1 cellular context compared by ENCODE assay signal in genomic region chr14:52949711-52950409, GRCh38.
A peak's percentile ranks its signal among the peaks of the same experiment; 100 is the strongest.
TF ChIP-seq lines count a peak whose summit lies in the region.

No MANE protein-coding gene starts in this region.

TF ChIP-seq in HepG2, 621 proteins besides CTCF, POLR2A, EP300 and RAD21 (continued from another document):
- TF ChIP-seq USF2 (IDR thresholded peaks at IDR 0.05; ENCODE audit: low read depth, low read length) (no peak), USF2 (CRISPR knock-in tag; IDR thresholded peaks at IDR 0.05; ENCODE audit: borderline replicate concordance) (no peak), SALL2 (CRISPR knock-in tag; IDR thresholded peaks at IDR 0.05) (no peak), MYC (CRISPR knock-in tag; IDR thresholded peaks at IDR 0.05; ENCODE audit: borderline replicate concordance) (no peak), ZNF567 (CRISPR knock-in tag; IDR thresholded peaks at IDR 0.05; ENCODE audit: borderline replicate concordance) (0 out of 2 replicates have a peak, but pooled peaks have one; percentile 44), ZNF484 (CRISPR knock-in tag; IDR thresholded peaks at IDR 0.05; ENCODE audit: borderline replicate concordance, low read depth) (no peak), MXD1 (CRISPR knock-in tag; IDR thresholded peaks at IDR 0.05) (no peak), ZNF30 (CRISPR knock-in tag; IDR thresholded peaks at IDR 0.05) (no peak), POGK (CRISPR knock-in tag; conservative IDR thresholded peaks at IDR 0.05) (no peak), RBM22 (optimal IDR thresholded peaks at IDR 0.05; ENCODE audit: low read length) (no peak), SAP130 (CRISPR knock-in tag; IDR thresholded peaks at IDR 0.05; ENCODE audit: low read depth) (peak; percentile 60), FLYWCH1 (CRISPR knock-in tag; IDR thresholded peaks at IDR 0.05) (no peak), TIGD3 (CRISPR knock-in tag; IDR thresholded peaks at IDR 0.05; ENCODE audit: borderline replicate concordance) (no peak)
TF ChIP-seq in HepG2: peak in this region for 9.
